24 cellular contexts compared by ENCODE assay signal in the genomic region with DNA sequence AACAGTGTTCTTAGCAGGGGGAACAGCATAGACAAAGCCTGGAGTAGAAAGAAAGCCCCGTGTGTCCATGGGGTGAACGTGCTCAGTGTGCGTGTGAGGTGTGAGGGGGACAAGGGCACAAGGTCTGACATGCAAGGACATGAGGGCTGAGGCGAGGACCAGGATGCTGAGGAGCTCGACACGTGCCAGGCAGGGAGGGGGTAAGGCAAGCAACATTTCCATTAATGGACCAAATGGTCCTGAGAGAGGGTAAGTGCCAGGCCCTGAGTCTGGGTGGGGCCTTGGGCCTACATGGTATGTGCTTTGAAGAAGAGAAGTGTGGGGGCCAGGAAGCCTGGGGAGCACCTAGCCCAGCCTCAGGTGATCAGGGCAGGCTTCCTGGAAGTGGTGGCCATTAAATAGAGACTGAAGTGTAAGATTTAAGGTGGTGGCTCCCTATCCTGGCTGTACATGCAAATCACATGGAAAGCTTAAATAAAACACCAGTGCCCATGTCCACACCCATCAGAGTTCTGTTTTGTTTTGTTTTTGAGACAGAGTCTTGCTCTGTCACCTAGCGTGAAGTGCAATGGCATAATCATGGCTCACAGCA. TPM values are rescaled to one million over a fixed set of nuclear protein-coding genes. Genes with fewer than 3 reads are reported as not detected.
DNase-seq lines count a peak whose midpoint lies in the region; ATAC-seq and TF ChIP-seq lines count a peak whose summit lies in the region.
"Had no signal": no experiment of that assay in that cellular context is flagged by ENCODE, and none has a peak within 500 bp of the region (broad histone marks: within the 10 kb centered on the region; RNA-seq: fewer than 3 reads in every experiment).

No MANE protein-coding gene starts in this region.

- no peak overlapping the region for H4K8ac ChIP-seq in neuronal stem cell (ENCODE audit: low read depth, low read length)

- H3K36me3 ChIP-seq in heart left ventricle (peaks cover 0 to 99% (median 0%) of the 10 kb centered on the region in 9 donors), neuronal stem cell (replicated peaks in 1 of 2; ENCODE audit: control insufficient read depth in 2 of 2, insufficient read depth in 2 of 2, low read length in 2 of 2) (no peaks in the 10 kb centered on the region), vagina (no peaks in the 10 kb centered on the region)
- H3K36me3 ChIP-seq: uterus had no signal

- H4K91ac ChIP-seq in neuronal stem cell (ENCODE audit: low read depth, low read length, poor library complexity), result no peak overlapping the region

- no peak overlapping the region for H3K23ac ChIP-seq in neuronal stem cell (ENCODE audit: low read depth, low read length, poor library complexity)

- no peak for TF ChIP-seq POLR2A in heart left ventricle (IDR thresholded peaks at IDR 0.05)
- TF ChIP-seq POLR2A in vagina (IDR thresholded peaks at IDR 0.05), result no peak

- ATAC-seq in heart left ventricle, result no peak
- ATAC-seq: HCT116 had no signal

- H3K4me2 ChIP-seq in neuronal stem cell (ENCODE audit: insufficient read depth, low read length, poor library complexity, severe bottlenecking), result no peak overlapping the region

- H3K4me3 Mint-ChIP-seq in activated naive CD4-positive, alpha-beta T cell treated with anti-CD3 and anti-CD28 coated beads for 36 hours, result no peak overlapping the region
- no peak overlapping the region for H3K4me3 Mint-ChIP-seq in HFFc6
- H3K4me3 Mint-ChIP-seq in mesothelial cell of epicardium, result no peak overlapping the region
- H3K4me3 Mint-ChIP-seq: dendritic cell treated with granulocyte-macrophage colony-stimulating factor and Interleukin-4, amounts not matched to agents 40 ng/mL and 50 ng/mL, for 4 days had no signal

- H3K9me3 Mint-ChIP-seq in activated naive CD4-positive, alpha-beta T cell treated with anti-CD3 and anti-CD28 coated beads for 36 hours, result no peaks in the 10 kb centered on the region
- H3K9me3 Mint-ChIP-seq in HFFc6, result no peaks in the 10 kb centered on the region
- no peaks in the 10 kb centered on the region for H3K9me3 Mint-ChIP-seq in mesothelial cell of epicardium
- H3K9me3 Mint-ChIP-seq: dendritic cell treated with granulocyte-macrophage colony-stimulating factor and Interleukin-4, amounts not matched to agents 40 ng/mL and 50 ng/mL, for 4 days had no signal

- no peak overlapping the region for H3K27ac ChIP-seq in heart left ventricle
- H3K27ac ChIP-seq in neuronal stem cell (replicated peaks; ENCODE audit: low read length), result no peak overlapping the region
- H3K27ac ChIP-seq in vagina, result no peak overlapping the region
- H3K27ac ChIP-seq: brain microvascular endothelial cell, C4-2B, uterus had no signal

- H3K4ac ChIP-seq in neuronal stem cell (ENCODE audit: low read length), result no peak overlapping the region

- peaks cover 1% of the 10 kb centered on the region for H3K79me1 ChIP-seq in neuronal stem cell (ENCODE audit: low read depth, low read length)

- H2BK5ac ChIP-seq in neuronal stem cell (ENCODE audit: low read length), result peak overlapping the region; percentile 19

- DNase-seq in activated naive CD4-positive, alpha-beta T cell treated with anti-CD3 and anti-CD28 coated beads for 36 hours, result no peak
- DNase-seq in activated naive CD4-positive, alpha-beta T cell treated with anti-CD3 and anti-CD28 coated beads, Interleukin-2, amount 50 U/mL, for 16 hours, result no peak
- DNase-seq in HFFc6, result no peak
- DNase-seq in heart left ventricle, result peak in 3 of 5 donors; percentile 9 to 19 (median 11)
- DNase-seq in neuronal stem cell (ENCODE audit: low spot score), result no peak
- DNase-seq in vagina (ENCODE audit: extremely low spot score in 2 of 2), result no peak
- DNase-seq in putamen (ENCODE audit: low spot score), result no peak
- no peak for DNase-seq in mesothelial cell of epicardium (ENCODE audit: low spot score in 2 of 2, unreplicated experiment in 2 of 2)
- DNase-seq: ACHN; activated gamma-delta T cell; brain microvascular endothelial cell; hippocampal formation; islet precursor cell; mesenchymal stem cell; NCI-H1417 treated with DMSO at 0.1 percent for 48 hours; SHP77 treated with DMSO at 0.1 percent for 48 hours; small intestine; stimulated activated CD4-positive, alpha-beta T cell treated with anti-CD3 and anti-CD28 coated beads, Interleukin-4, amount 100 ng/mL, for 4 hours; substantia nigra; uterus had no signal

- peak overlapping the region; percentile 11 for H3K27ac Mint-ChIP-seq in activated naive CD4-positive, alpha-beta T cell treated with anti-CD3 and anti-CD28 coated beads for 36 hours
- H3K27ac Mint-ChIP-seq in HFFc6 (peak overlapping the region; percentile 20; the same call in 1 of the 2 replicates), mesothelial cell of epicardium (no peak overlapping the region)
- H3K27ac Mint-ChIP-seq: progenitor cell of endocrine pancreas had no signal

- H3K4me1 Mint-ChIP-seq in activated naive CD4-positive, alpha-beta T cell treated with anti-CD3 and anti-CD28 coated beads for 36 hours (ENCODE audit: low read depth), result no peaks in the 10 kb centered on the region
- no peaks in the 10 kb centered on the region for H3K4me1 Mint-ChIP-seq in HFFc6 (ENCODE audit: low read depth)
- H3K4me1 Mint-ChIP-seq in mesothelial cell of epicardium, result no peaks in the 10 kb centered on the region

- H2AK5ac ChIP-seq in neuronal stem cell (ENCODE audit: low read depth, low read length), result no peak overlapping the region

- H3K9ac ChIP-seq in neuronal stem cell (ENCODE audit: low read depth, low read length, poor library complexity), result no peak overlapping the region

- peaks cover 0 to 7% (median 0%) of the 10 kb centered on the region in 12 donors for H3K4me1 ChIP-seq in heart left ventricle
- H3K4me1 ChIP-seq in neuronal stem cell (ENCODE audit: control insufficient read depth in 2 of 2, insufficient read depth in 1 of 2, low read depth in 1 of 2, low read length in 2 of 2), result peaks cover 2 to 5% of the 10 kb centered on the region in 2 donors
- no peaks in the 10 kb centered on the region for H3K4me1 ChIP-seq in vagina
- H3K4me1 ChIP-seq: uterus had no signal

- 91 to 97% (median 94%) methylated on average over 7 of the region's 7 CpGs for WGBS in heart left ventricle, 4 donors
- no CpG with 5 or more reads among the region's 7 CpGs for WGBS in neuronal stem cell (ENCODE audit: extremely low coverage in 2 of 2, insufficient read length in 2 of 2, insufficient replicate concordance in 1 of 2), 2 donors

- no peak for TF ChIP-seq CTCF in HFFc6 (IDR thresholded peaks at IDR 0.05)
- no peak for TF ChIP-seq CTCF in heart left ventricle (IDR thresholded peaks at IDR 0.05)
- TF ChIP-seq CTCF in vagina (IDR thresholded peaks at IDR 0.05), result no peak
- TF ChIP-seq CTCF in mesothelial cell of epicardium (IDR thresholded peaks at IDR 0.05; ENCODE audit: unreplicated experiment), result no peak

- H3K18ac ChIP-seq in neuronal stem cell (ENCODE audit: low read length), result no peak overlapping the region

- no peak overlapping the region for H3K4me3 ChIP-seq in heart left ventricle
- H3K4me3 ChIP-seq in neuronal stem cell (ENCODE audit: low read length in 2 of 2), result peak overlapping the region in 1 of 2 donors; percentile 19
- no peak overlapping the region for H3K4me3 ChIP-seq in vagina
- H3K4me3 ChIP-seq: uterus had no signal

- intact Hi-C loops in activated naive CD4-positive, alpha-beta T cell treated with anti-CD3 and anti-CD28 coated beads for 36 hours (cut with micrococcal nuclease), result no loop called here
- intact Hi-C loops in heart left ventricle (cut with DNase I), result no loop called here
- intact Hi-C loops in vagina (cut with DNase I), result no loop called here

- peaks cover 13% of the 10 kb centered on the region for H3K36me3 Mint-ChIP-seq in activated naive CD4-positive, alpha-beta T cell treated with anti-CD3 and anti-CD28 coated beads for 36 hours (ENCODE audit: low read depth)
- H3K36me3 Mint-ChIP-seq in HFFc6 (ENCODE audit: low read depth) (peaks cover 6% of the 10 kb centered on the region; the same call in 1 of the 2 replicates), mesothelial cell of epicardium (peaks cover 2% of the 10 kb centered on the region)

- no peak overlapping the region for H3K14ac ChIP-seq in neuronal stem cell (ENCODE audit: low read length)

- H2BK15ac ChIP-seq in neuronal stem cell (ENCODE audit: low read length), result no peak overlapping the region

- no peak overlapping the region for H2BK120ac ChIP-seq in neuronal stem cell (ENCODE audit: low read depth, low read length)

- H3K27me3 ChIP-seq in heart left ventricle (no peaks in the 10 kb centered on the region), neuronal stem cell (ENCODE audit: control insufficient read depth in 3 of 3, insufficient read depth in 3 of 3, low read depth in 1 of 3, low read length in 3 of 3) (no peaks in the 10 kb centered on the region), vagina (no peaks in the 10 kb centered on the region)
- H3K27me3 ChIP-seq: brain microvascular endothelial cell, uterus had no signal

- H2BK12ac ChIP-seq in neuronal stem cell (ENCODE audit: low read length), result no peak overlapping the region

- H3K9me3 ChIP-seq in heart left ventricle (no peaks in the 10 kb centered on the region), neuronal stem cell (replicated peaks in 1 of 2; ENCODE audit: control insufficient read depth in 2 of 2, insufficient read depth in 1 of 2, low read depth in 1 of 2, low read length in 2 of 2) (no peaks in the 10 kb centered on the region), vagina (no peaks in the 10 kb centered on the region)
- H3K9me3 ChIP-seq: uterus had no signal

- H2AFZ ChIP-seq in neuronal stem cell (ENCODE audit: low read length), result no peak overlapping the region

- H3K27me3 Mint-ChIP-seq in activated naive CD4-positive, alpha-beta T cell treated with anti-CD3 and anti-CD28 coated beads for 36 hours (ENCODE audit: low read depth), result no peaks in the 10 kb centered on the region
- H3K27me3 Mint-ChIP-seq in HFFc6 (ENCODE audit: insufficient read depth), result no peaks in the 10 kb centered on the region; the same call in 1 of the 2 replicates
- H3K27me3 Mint-ChIP-seq in mesothelial cell of epicardium (ENCODE audit: low read depth), result no peaks in the 10 kb centered on the region
- H3K27me3 Mint-ChIP-seq: dendritic cell treated with granulocyte-macrophage colony-stimulating factor and Interleukin-4, amounts not matched to agents 40 ng/mL and 50 ng/mL, for 4 days; progenitor cell of endocrine pancreas had no signal

- CTCF ChIA-PET in activated naive CD4-positive, alpha-beta T cell treated with anti-CD3 and anti-CD28 coated beads for 36 hours (lab: Charles Lee), result no interaction called here

RNA-seq across cellular contexts. Expression of a gene that starts 29.3 kb away (rescaled TPM):
- total RNA-seq in activated naive CD4-positive, alpha-beta T cell treated with anti-CD3 and anti-CD28 coated beads for 36 hours, result 10 to 100 TPM; 73.4 to 89.6 TPM
- total RNA-seq in HFFc6 (2021; fragmentation: NEBNext Ultra II Directional; extraction: Animal tissue kit (Norgen Biotek cat#: 25700)), result 10 to 100 TPM; 32.7 to 48.1 (median 41.9) TPM
- total RNA-seq in heart left ventricle (10 to 100 TPM in 3 of 9 donors, 1 to 10 TPM in 6; 3.2 to 46.7 (median 9.0) TPM), vagina (18.9 TPM), mesothelial cell of epicardium (23.5 to 25.7 TPM (median 24.8 TPM) in 3 replicates)
- polyA plus RNA-seq in heart left ventricle, result 1 to 10 TPM; 3.8 to 5.3 TPM
- polyA plus RNA-seq in neuronal stem cell (2013, experiment 1 of 2), result 3.6 TPM
- polyA plus RNA-seq in neuronal stem cell (2013, experiment 2 of 2), result 3.3 TPM

Comparison
In these comparisons a context has a peak if more than half of its experiments do, and no peak if none do; other contexts are left out.
1. DNase-seq: peak in heart left ventricle (3 of 5); none in activated naive CD4-positive, alpha-beta T cell treated with anti-CD3 and anti-CD28 coated beads for 36 hours (single experiment), activated naive CD4-positive, alpha-beta T cell treated with anti-CD3 and anti-CD28 coated beads, Interleukin-2, amount 50 U/mL, for 16 hours (single experiment), HFFc6 (single experiment), neuronal stem cell (single experiment), vagina (0 of 2), putamen (single experiment) and mesothelial cell of epicardium (0 of 2).